7 cellular contexts compared by ENCODE assay signal in the genomic region with DNA sequence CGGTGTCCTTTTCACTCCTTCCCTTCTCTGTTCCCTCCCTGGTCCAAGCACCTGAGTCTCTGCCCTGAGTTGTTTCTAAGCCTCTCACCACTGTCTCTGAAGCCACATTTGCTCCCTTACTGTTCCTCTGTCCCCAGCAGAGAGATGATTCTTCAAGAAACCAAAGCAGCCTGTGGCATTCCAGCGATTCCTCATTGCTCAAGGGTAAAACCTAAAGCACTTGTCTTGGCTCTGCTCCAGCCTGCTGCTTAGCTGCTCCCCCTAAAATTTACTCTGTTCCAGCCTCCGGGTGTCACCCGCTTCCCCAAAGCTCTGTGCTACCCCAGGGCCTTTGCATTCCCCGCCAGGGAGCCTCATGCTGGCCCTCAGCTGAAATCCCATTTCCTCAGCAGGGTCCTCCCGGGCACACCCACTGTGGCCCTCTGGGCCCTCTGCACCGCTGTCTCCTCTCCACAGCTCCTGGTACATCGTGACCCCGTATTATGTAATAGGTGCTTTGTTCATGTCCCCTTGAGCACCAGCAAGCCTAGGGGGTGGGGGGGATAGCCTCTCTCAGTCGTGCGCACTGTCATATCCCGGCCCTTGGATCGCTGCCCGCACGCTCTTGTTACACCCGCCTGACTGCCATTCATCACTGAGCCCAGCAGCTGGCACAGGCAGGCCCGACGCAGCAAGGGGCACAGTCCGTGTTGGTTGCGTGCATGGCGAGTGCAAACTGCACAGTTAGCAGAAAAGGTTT. TPM values are rescaled to one million over a fixed set of nuclear protein-coding genes. Genes with fewer than 3 reads are reported as not detected.
DNase-seq lines count a peak whose midpoint lies in the region; ATAC-seq and TF ChIP-seq lines count a peak whose summit lies in the region.
"Had no signal": no experiment of that assay in that cellular context is flagged by ENCODE, and none has a peak within 500 bp of the region (broad histone marks: within the 10 kb centered on the region; RNA-seq: fewer than 3 reads in every experiment).

No MANE protein-coding gene starts in this region.

- DNase-seq in NCI-H2171 (lab: John Stamatoyannopoulos, UW): peak; percentile 90
- peak; percentile 14 for DNase-seq in fibroblast of villous mesenchyme (ENCODE audit: low read depth)
- DNase-seq in substantia nigra (lab: John Stamatoyannopoulos, UW): peak; percentile 58 to 99 (median 92)
- DNase-seq: effector CD4-positive, alpha-beta T cell had no signal

- ATAC-seq in GM18867 (IDR thresholded peaks at IDR 0.05; ENCODE audit: unreplicated experiment) (no peak), HG02981 (IDR thresholded peaks at IDR 0.05; ENCODE audit: unreplicated experiment) (no peak), HG02571 (IDR thresholded peaks at IDR 0.05; ENCODE audit: unreplicated experiment) (no peak)

- no peak for TF ChIP-seq CTCF in fibroblast of villous mesenchyme (IDR thresholded peaks at IDR 0.05; ENCODE audit: insufficient read depth, low read depth, low read length)

- no peak overlapping the region for H3K4me3 ChIP-seq in fibroblast of villous mesenchyme (ENCODE audit: low read depth, low read length)

- H3K27ac ChIP-seq in substantia nigra (ENCODE audit: low read depth, low read length, poor library complexity, severe bottlenecking): peak overlapping the region; percentile 97

RNA-seq across cellular contexts. Expression of a gene that starts 15.8 kb away (rescaled TPM):
- total RNA-seq in fibroblast of villous mesenchyme: 27.4 and 32.0 TPM in 2 replicates

RNA-seq across cellular contexts. Expression of a gene that starts 26.7 kb away (rescaled TPM):
- 216 and 357 TPM in 2 replicates for total RNA-seq in fibroblast of villous mesenchyme

RNA-seq across cellular contexts. Expression of a gene that starts 26.9 kb away (rescaled TPM):
- total RNA-seq in fibroblast of villous mesenchyme: 78.0 and 99.3 TPM in 2 replicates

RNA-seq across cellular contexts. Expression of a gene that starts 37.7 kb away (rescaled TPM):
- not detected in 2 replicates for total RNA-seq in fibroblast of villous mesenchyme

RNA-seq across cellular contexts. Expression of a gene that starts 49.2 kb away (rescaled TPM):
- 155 and 169 TPM in 2 replicates for total RNA-seq in fibroblast of villous mesenchyme

Comparison
In these comparisons a context has a peak if more than half of its experiments do, and no peak if none do; other contexts are left out.
1. DNase-seq: peak in every context shown above with its lines; median percentile 92 in substantia nigra; 90 in NCI-H2171; 14 in fibroblast of villous mesenchyme.